ENCODE assay signal across 10 cellular contexts in the genomic region with DNA sequence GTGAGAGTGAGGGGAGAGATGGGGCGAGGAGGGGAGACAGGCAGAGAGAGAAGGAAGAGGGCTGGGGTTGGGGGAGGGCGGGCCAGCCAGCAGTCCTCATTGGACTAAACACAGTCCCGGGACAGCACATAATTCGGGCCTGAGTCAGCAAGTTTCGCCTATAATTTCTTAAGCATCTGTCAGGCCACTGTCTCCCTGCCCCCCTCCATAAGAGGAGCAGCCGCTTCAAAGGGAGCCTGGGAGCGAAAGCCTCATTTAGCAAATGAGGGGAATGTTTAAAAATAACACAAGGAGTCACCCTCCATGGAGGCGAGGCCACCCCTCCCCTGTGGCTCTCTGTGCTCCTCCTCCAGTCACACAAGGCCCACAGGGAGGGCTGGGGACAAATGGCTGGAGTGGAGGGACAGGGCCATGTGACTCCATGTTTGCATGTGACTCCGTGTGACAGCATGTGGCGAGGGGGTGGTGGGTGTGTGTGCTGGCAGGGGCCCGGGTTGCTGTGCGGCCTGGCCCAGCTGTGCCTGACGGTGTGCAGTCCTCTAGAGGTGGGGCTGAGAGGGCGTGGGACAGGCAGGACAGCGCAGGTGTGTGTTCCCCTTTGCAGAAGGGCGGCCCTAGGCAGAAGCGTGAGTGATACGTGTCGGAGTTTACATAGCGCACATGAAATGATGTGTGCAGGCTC.
DNase-seq lines count a peak whose midpoint lies in the region; ATAC-seq and TF ChIP-seq lines count a peak whose summit lies in the region.
"Had no signal": no experiment of that assay in that cellular context is flagged by ENCODE, and none has a peak within 500 bp of the region (broad histone marks: within the 10 kb centered on the region; RNA-seq: fewer than 3 reads in every experiment).

No MANE protein-coding gene starts in this region.

- ATAC-seq in GM21360 (IDR thresholded peaks at IDR 0.05; ENCODE audit: unreplicated experiment): no peak
- ATAC-seq in GM19328 (IDR thresholded peaks at IDR 0.05; ENCODE audit: unreplicated experiment): no peak

- H2BK120ac ChIP-seq in mesendoderm (ENCODE audit: low read depth, low read length): no peak overlapping the region

- no peak overlapping the region for H3K18ac ChIP-seq in mesendoderm (ENCODE audit: low read length)

- H3K4me3 ChIP-seq in AG10803 (ENCODE audit: low read length) (no peak overlapping the region), MG63 (no peak overlapping the region), choroid plexus epithelial cell (ENCODE audit: low read depth, low read length) (no peak overlapping the region), mesendoderm (ENCODE audit: low read length) (no peak overlapping the region)

- H3K79me2 ChIP-seq in mesendoderm (ENCODE audit: control insufficient read depth, insufficient read depth, low read length): no peaks in the 10 kb centered on the region

- no peak overlapping the region for H2AK5ac ChIP-seq in mesendoderm (ENCODE audit: low read length)

- no peak overlapping the region for H2BK15ac ChIP-seq in mesendoderm (replicated peaks; ENCODE audit: low read depth)

- H3K9ac ChIP-seq in mesendoderm (ENCODE audit: low read length): no peak overlapping the region

- no peaks in the 10 kb centered on the region for H3K27me3 ChIP-seq in MG63
- no peaks in the 10 kb centered on the region for H3K27me3 ChIP-seq in mesendoderm (ENCODE audit: insufficient read depth, low read length, poor library complexity)
- H3K27me3 ChIP-seq: neutrophil had no signal

- no peak overlapping the region for H2BK5ac ChIP-seq in mesendoderm (ENCODE audit: low read length)

- H3K36me3 ChIP-seq in MG63 (no peaks in the 10 kb centered on the region), mesendoderm (ENCODE audit: control insufficient read depth, insufficient read depth, low read length) (no peaks in the 10 kb centered on the region)
- H3K36me3 ChIP-seq: neutrophil had no signal

- no peak for TF ChIP-seq CTCF in AG10803 (conservative IDR thresholded peaks at IDR 0.05; ENCODE audit: low read length)
- TF ChIP-seq CTCF in choroid plexus epithelial cell (conservative IDR thresholded peaks at IDR 0.05; ENCODE audit: low read depth, low read length): no peak

- H3K4me2 ChIP-seq in mesendoderm (ENCODE audit: low read length): no peak overlapping the region

- H3K4ac ChIP-seq in mesendoderm (ENCODE audit: low read depth, low read length): no peak overlapping the region

- H3K27ac ChIP-seq in mesendoderm (ENCODE audit: low read depth, low read length): no peak overlapping the region
- H3K27ac ChIP-seq: HL-60, neutrophil had no signal

- H3K79me1 ChIP-seq in mesendoderm (ENCODE audit: low read length): no peaks in the 10 kb centered on the region

- no peaks in the 10 kb centered on the region for H3K9me3 ChIP-seq in MG63
- H3K9me3 ChIP-seq: neutrophil had no signal

- no peaks in the 10 kb centered on the region for H3K4me1 ChIP-seq in mesendoderm (ENCODE audit: control insufficient read depth, low read depth, low read length)

- DNase-seq in AG10803 (ENCODE audit: low read depth): peak; percentile 95
- DNase-seq in MG63: peak; percentile 92
- peak; percentile 30 for DNase-seq in choroid plexus epithelial cell (ENCODE audit: low read depth)
- DNase-seq in mesendoderm: peak; percentile 86
- DNase-seq in stimulated activated CD4-positive, alpha-beta T cell treated with anti-CD3 and anti-CD28 coated beads, Interleukin-2, amount 100 ng/mL, for 24 hours: no peak
- DNase-seq in erythroblast (lab: John Stamatoyannopoulos, UW): no peak

- H3K23ac ChIP-seq in mesendoderm (ENCODE audit: low read length): no peak overlapping the region

- no peak for TF ChIP-seq POLR2A in erythroblast (IDR thresholded peaks at IDR 0.05; ENCODE audit: low read length)

- no CpG with 5 or more reads among the region's 20 CpGs for WGBS in mesendoderm (ENCODE audit: extremely low coverage, insufficient coverage, low lambda C conversion rate)

- no peak overlapping the region for H3K56ac ChIP-seq in mesendoderm (ENCODE audit: low read length)

- H4K5ac ChIP-seq in mesendoderm (ENCODE audit: low read length): no peak overlapping the region

- no peak overlapping the region for H4K8ac ChIP-seq in mesendoderm (ENCODE audit: low read depth, low read length)

Comparison
In these comparisons a context has a peak if more than half of its experiments do, and no peak if none do; other contexts are left out.
1. DNase-seq: peak in AG10803 (single experiment), MG63 (single experiment), choroid plexus epithelial cell (single experiment) and mesendoderm (single experiment); none in stimulated activated CD4-positive, alpha-beta T cell treated with anti-CD3 and anti-CD28 coated beads, Interleukin-2, amount 100 ng/mL, for 24 hours (0 of 2) and erythroblast (0 of 2).